Comparison of ENCODE assay signal across 20 cellular contexts in the genomic region with DNA sequence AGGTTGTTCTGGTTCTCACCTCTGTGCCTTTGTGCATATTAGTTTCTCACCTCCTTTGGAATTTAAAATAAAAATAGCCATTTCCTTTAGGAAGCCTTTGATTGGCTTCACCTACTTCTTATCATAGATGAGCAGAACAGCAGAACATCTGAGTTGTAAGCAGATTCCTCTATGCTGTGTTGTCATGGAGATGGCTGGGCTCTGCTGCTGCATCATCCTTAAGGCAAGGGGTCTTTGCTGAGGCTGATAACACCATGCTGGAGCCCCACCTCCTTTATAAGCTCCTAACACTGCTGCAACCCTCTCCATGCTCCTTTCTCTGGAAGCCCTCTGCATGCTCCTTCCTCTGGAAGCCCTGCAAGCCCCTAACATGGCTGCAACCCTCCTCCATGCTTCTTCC.
"Had no signal": no experiment of that assay in that cellular context is flagged by ENCODE, and none has a peak within 500 bp of the region (broad histone marks: within the 10 kb centered on the region; RNA-seq: fewer than 3 reads in every experiment).

No MANE protein-coding gene starts in this region.

- H3K9me3 ChIP-seq: SK-N-SH had no signal

- H3K9ac ChIP-seq: SK-N-SH had no signal

- H3K27ac ChIP-seq: RWPE1 had no signal

- FAIRE-seq: HTR-8/SVneo had no signal

- DNase-seq: KBM-7, MV-4-11, NCI-H1048, NCI-H1105, NCI-H1436 treated with DMSO at 0.1 percent for 48 hours, NCI-H1694, NCI-H187 treated with DMSO at 0.1 percent for 48 hours, NCI-H2029 treated with DMSO at 0.1 percent for 48 hours, NCI-H2171 treated with DMSO at 0.1 percent for 48 hours, NCI-H345, NCI-H446 treated with DMSO at 0.1 percent for 48 hours, NCI-H510A treated with DMSO at 0.1 percent for 48 hours, NCI-H526, NCI-H774, PC-3, SHP77, SK-N-SH, SW 1271 had no signal

- H3K4me2 ChIP-seq: SK-N-SH had no signal
